ENCODE assay signal across 16 cellular contexts in genomic region chr4:123618606-123619005, GRCh38.
"Had no signal": no experiment of that assay in that cellular context is flagged by ENCODE, and none has a peak within 500 bp of the region (broad histone marks: within the 10 kb centered on the region; RNA-seq: fewer than 3 reads in every experiment).

No MANE protein-coding gene starts in this region.

- H3K4me3 ChIP-seq: colonic mucosa, gastrocnemius medialis, heart right ventricle, left lung, neural progenitor cell, ovary, thyroid gland, uterus had no signal

- DNase-seq: activated CD4-positive, alpha-beta T cell treated with anti-CD3 and anti-CD28 coated beads, Interleukin-2, amount 50 U/mL, for 1 hour; activated naive CD4-positive, alpha-beta T cell treated with anti-CD3 and anti-CD28 coated beads for 36 hours; activated T-cell treated with anti-CD3 and anti-CD28 coated beads for 4 hours; colonic mucosa; effector CD4-positive, alpha-beta T cell; gastrocnemius medialis; heart right ventricle; left lung; ovary; stimulated activated CD4-positive, alpha-beta T cell treated with anti-CD3 and anti-CD28 coated beads, Interleukin-15, amount 100 ng/mL, for 24 hours; stimulated activated CD4-positive, alpha-beta T cell treated with anti-CD3 and anti-CD28 coated beads, Interleukin-4, amount 100 ng/mL, for 4 hours; thyroid gland; uterus had no signal

- H3K9ac ChIP-seq: neural progenitor cell had no signal

- H3K9me3 Mint-ChIP-seq: activated naive CD4-positive, alpha-beta T cell treated with anti-CD3 and anti-CD28 coated beads for 36 hours; activated T-helper 17 cell treated with anti-CD3 and anti-CD28 coated beads, Interleukin-2, amount 50 U/mL, for 72 hours; memory B cell had no signal

- H3K27me3 Mint-ChIP-seq: activated T-helper 17 cell treated with anti-CD3 and anti-CD28 coated beads, Interleukin-2, amount 50 U/mL, for 72 hours had no signal

- H3K36me3 Mint-ChIP-seq: memory B cell had no signal

- ATAC-seq: activated T-helper 17 cell treated with anti-CD3 and anti-CD28 coated beads, Interleukin-2, amount 50 U/mL, for 72 hours; gastrocnemius medialis; heart right ventricle; left lung had no signal

- H3K9me3 ChIP-seq: colonic mucosa, gastrocnemius medialis, heart right ventricle, left lung, ovary, thyroid gland, uterus had no signal

- H3K27ac Mint-ChIP-seq: activated naive CD4-positive, alpha-beta T cell treated with anti-CD3 and anti-CD28 coated beads for 36 hours; activated T-helper 17 cell treated with anti-CD3 and anti-CD28 coated beads, Interleukin-2, amount 50 U/mL, for 72 hours had no signal

- H3K4me3 Mint-ChIP-seq: activated naive CD4-positive, alpha-beta T cell treated with anti-CD3 and anti-CD28 coated beads for 36 hours; activated T-helper 17 cell treated with anti-CD3 and anti-CD28 coated beads, Interleukin-2, amount 50 U/mL, for 72 hours; memory B cell; neural progenitor cell had no signal

- H3K36me3 ChIP-seq: colonic mucosa, gastrocnemius medialis, heart right ventricle, left lung, neural progenitor cell, ovary, thyroid gland, uterus had no signal

- H3K27ac ChIP-seq: colonic mucosa, gastrocnemius medialis, neural progenitor cell, ovary, thyroid gland, uterus had no signal

- H3K27me3 ChIP-seq: colonic mucosa, gastrocnemius medialis, heart right ventricle, left lung, neural progenitor cell, ovary, thyroid gland, uterus had no signal

- H3K4me2 ChIP-seq: neural progenitor cell had no signal

- H3K4me1 ChIP-seq: colonic mucosa, thyroid gland, uterus had no signal
